ENCODE assay signal across 8 cellular contexts in the genomic region with DNA sequence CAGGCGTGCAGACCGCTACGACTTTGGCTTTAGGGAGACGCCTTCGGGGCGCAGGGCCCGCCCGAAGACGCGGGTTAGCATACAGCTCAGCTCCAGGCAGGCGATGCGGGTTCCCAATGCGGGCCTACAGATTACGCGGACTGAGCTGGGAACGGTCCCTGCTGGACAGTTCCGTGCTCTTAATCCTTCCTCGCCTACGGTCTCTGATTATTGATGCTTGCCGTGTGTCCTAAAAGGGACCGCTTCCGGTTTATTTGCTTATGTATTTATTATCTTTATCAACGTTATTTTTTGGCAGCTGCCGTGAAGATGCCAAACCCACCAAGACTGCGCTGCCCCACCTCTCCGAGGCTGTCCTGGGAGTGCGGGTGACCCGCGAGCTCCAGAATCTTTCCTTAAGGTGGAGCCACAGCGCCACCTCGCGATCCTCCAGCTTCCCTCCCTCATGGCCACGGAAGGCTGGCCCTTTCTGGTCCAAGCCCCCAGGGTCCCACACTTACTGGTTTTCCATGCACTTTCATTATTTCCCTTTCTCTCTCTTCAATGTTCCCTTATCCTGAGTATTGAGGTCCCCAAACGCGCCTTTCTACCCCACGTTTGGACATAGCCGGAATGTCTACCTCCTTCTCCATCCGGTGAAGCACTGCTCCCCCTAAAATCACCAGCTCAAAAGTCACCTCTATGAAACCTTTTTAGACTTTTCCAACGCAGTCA. TPM values are rescaled to one million over a fixed set of nuclear protein-coding genes. Genes with fewer than 3 reads are reported as not detected.
DNase-seq lines count a peak whose midpoint lies in the region; ATAC-seq, FAIRE-seq and TF ChIP-seq lines count a peak whose summit lies in the region.

No MANE protein-coding gene starts in this region.

- H3K27me3 Mint-ChIP-seq in mesothelial cell of epicardium (ENCODE audit: low read depth), result peaks cover 97% of the 10 kb centered on the region

- H3K36me3 Mint-ChIP-seq in mesothelial cell of epicardium, result no peaks in the 10 kb centered on the region

- DNase-seq in A549 (ENCODE audit: low read depth in 1 of 2, low spot score in 1 of 2), result peak; percentile 73 to 90
- DNase-seq in NCI-H345 (lab: John Stamatoyannopoulos, UW), result peak; percentile 52
- DNase-seq in activated CD4-positive, alpha-beta T cell treated with anti-CD3 and anti-CD28 coated beads, Interleukin-2, amount 50 U/mL, for 48 hours, result peak; percentile 76 to 78
- peak; percentile 60 for DNase-seq in effector CD8-positive, alpha-beta T cell (lab: John Stamatoyannopoulos, UW)
- DNase-seq in mesothelial cell of epicardium (ENCODE audit: low spot score in 2 of 2, unreplicated experiment in 2 of 2), result peak; percentile 64 to 85
- DNase-seq in stimulated activated CD8-positive, alpha-beta memory T cell treated with anti-CD3 and anti-CD28 coated beads, Interleukin-2, amount 100 ng/mL, for 48 hours (ENCODE audit: low read depth in 2 of 2), result peak; percentile 48 to 67

- ATAC-seq in A549 (peak; percentile 89 to 94), GM18502 (IDR thresholded peaks at IDR 0.05; ENCODE audit: poor library complexity, unreplicated experiment) (peak; percentile 66), HG02943 (IDR thresholded peaks at IDR 0.05; ENCODE audit: low read depth, unreplicated experiment) (peak; percentile 66)

- POLR2A ChIA-PET in A549 (lab: Yijun Ruan, JAX), result interaction anchor here (0.6 to 0.8 kb wide), 3 partner anchors 410 to 1334 kb away, joined by 3 to 4 read pairs (median 3); no protein-coding TSS in a partner anchor

- peaks cover 25% of the 10 kb centered on the region for H3K4me1 Mint-ChIP-seq in mesothelial cell of epicardium

- CTCF ChIA-PET in A549 (lab: Yijun Ruan, JAX), result interaction anchor here (0.6 to 14.5 kb wide), 98 partner anchors 9 to 1721 kb away, joined by 3 to 461 read pairs (median 4); a partner anchor contains a TSS

- TF ChIP-seq RAD21 in A549 (conservative IDR thresholded peaks at IDR 0.05 in 1 of 2, IDR thresholded peaks at IDR 0.05 in 1 of 2), result peak; percentile 97 to 99

- H3K4me2 ChIP-seq in A549, result peak overlapping the region; percentile 72

- FAIRE-seq in A549 (lab: Jason Lieb, UNC), result no peak

- TF ChIP-seq CTCF in A549 (IDR thresholded peaks at IDR 0.05) (peak; percentile 97), mesothelial cell of epicardium (IDR thresholded peaks at IDR 0.05; ENCODE audit: unreplicated experiment) (peak; percentile 72)

- no peak for TF ChIP-seq POLR2A in A549 (IDR thresholded peaks at IDR 0.05; ENCODE audit: low read length)

- no peaks in the 10 kb centered on the region for H3K9me3 ChIP-seq in A549

- 9% methylated on average over 39 of the region's 39 CpGs for WGBS in A549 (ENCODE audit: missing lambda C conversion rate)

- H3K4me1 ChIP-seq in A549, result no peaks in the 10 kb centered on the region; the same call in 1 of the 3 replicates

- H3K9me3 Mint-ChIP-seq in mesothelial cell of epicardium, result no peaks in the 10 kb centered on the region

- H3K4me3 Mint-ChIP-seq in mesothelial cell of epicardium, result peak overlapping the region; percentile 67

- peak overlapping the region in 1 of 2 experiments; percentile 46; a peak in 3 of 6 replicates for H3K27ac ChIP-seq in A549

- peak overlapping the region; percentile 29 for H3K4me3 ChIP-seq in A549

- no peak for TF ChIP-seq EP300 in A549 (IDR thresholded peaks at IDR 0.05)

- no peak overlapping the region for H3K27ac Mint-ChIP-seq in mesothelial cell of epicardium

TF ChIP-seq in A549, 52 proteins besides CTCF, POLR2A, EP300 and RAD21:
- TF ChIP-seq, protein P1, sequence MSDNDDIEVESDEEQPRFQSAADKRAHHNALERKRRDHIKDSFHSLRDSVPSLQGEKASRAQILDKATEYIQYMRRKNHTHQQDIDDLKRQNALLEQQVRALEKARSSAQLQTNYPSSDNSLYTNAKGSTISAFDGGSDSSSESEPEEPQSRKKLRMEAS (IDR thresholded peaks at IDR 0.05), result peak; percentile 48
- TF ChIP-seq ZFP36 (IDR thresholded peaks at IDR 0.05; ENCODE audit: borderline replicate concordance, partially characterized antibody) (no peak), HOXA7 (CRISPR knock-in tag; IDR thresholded peaks at IDR 0.05) (no peak), SMC3 (IDR thresholded peaks at IDR 0.05) (peak; percentile 99)
- TF ChIP-seq, protein P2, sequence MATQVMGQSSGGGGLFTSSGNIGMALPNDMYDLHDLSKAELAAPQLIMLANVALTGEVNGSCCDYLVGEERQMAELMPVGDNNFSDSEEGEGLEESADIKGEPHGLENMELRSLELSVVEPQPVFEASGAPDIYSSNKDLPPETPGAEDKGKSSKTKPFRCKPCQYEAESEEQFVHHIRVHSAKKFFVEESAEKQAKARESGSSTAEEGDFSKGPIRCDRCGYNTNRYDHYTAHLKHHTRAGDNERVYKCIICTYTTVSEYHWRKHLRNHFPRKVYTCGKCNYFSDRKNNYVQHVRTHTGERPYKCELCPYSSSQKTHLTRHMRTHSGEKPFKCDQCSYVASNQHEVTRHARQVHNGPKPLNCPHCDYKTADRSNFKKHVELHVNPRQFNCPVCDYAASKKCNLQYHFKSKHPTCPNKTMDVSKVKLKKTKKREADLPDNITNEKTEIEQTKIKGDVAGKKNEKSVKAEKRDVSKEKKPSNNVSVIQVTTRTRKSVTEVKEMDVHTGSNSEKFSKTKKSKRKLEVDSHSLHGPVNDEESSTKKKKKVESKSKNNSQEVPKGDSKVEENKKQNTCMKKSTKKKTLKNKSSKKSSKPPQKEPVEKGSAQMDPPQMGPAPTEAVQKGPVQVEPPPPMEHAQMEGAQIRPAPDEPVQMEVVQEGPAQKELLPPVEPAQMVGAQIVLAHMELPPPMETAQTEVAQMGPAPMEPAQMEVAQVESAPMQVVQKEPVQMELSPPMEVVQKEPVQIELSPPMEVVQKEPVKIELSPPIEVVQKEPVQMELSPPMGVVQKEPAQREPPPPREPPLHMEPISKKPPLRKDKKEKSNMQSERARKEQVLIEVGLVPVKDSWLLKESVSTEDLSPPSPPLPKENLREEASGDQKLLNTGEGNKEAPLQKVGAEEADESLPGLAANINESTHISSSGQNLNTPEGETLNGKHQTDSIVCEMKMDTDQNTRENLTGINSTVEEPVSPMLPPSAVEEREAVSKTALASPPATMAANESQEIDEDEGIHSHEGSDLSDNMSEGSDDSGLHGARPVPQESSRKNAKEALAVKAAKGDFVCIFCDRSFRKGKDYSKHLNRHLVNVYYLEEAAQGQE (IDR thresholded peaks at IDR 0.05), result peak; percentile 75

RNA-seq across cellular contexts. Expression of a gene that starts 7.0 kb away (rescaled TPM):
- polyA plus RNA-seq in A549 (2011; rRNA removed) (1.8 and 2.4 TPM in 2 replicates), A549 (2017; fragmentation: RNase III; extraction: RNeasy Plus Mini Kit Qiagen cat#74134 plus additional on column Dnase treatment) (0.33 to 0.50 TPM (median 0.44 TPM) in 3 replicates)
- polyA plus RNA-seq in A549 (2012; cell fraction: cytosol; rRNA removed), result 0.79 and 0.81 TPM in 2 replicates
- 1.4 and 1.8 TPM in 2 replicates for polyA plus RNA-seq in A549 (2012; cell fraction: nucleus; rRNA removed)
- 11.9 and 13.0 TPM in 2 replicates for polyA minus RNA-seq in A549 (2011; rRNA and poly(A)+ RNA removed)
- total RNA-seq in mesothelial cell of epicardium, result 0.96 to 1.6 TPM (median 1.4 TPM) in 3 replicates
